Comparison of ENCODE assay signal across 19 cellular contexts in genomic region chr15:72488558-72488957, GRCh38.
"Had no signal": no experiment of that assay in that cellular context is flagged by ENCODE, and none has a peak within 500 bp of the region (broad histone marks: within the 10 kb centered on the region; RNA-seq: fewer than 3 reads in every experiment).

No MANE protein-coding gene starts in this region.

- ATAC-seq: activated CD4-positive, CD25-positive, alpha-beta regulatory T cell treated with anti-CD3 and anti-CD28 coated beads, Interleukin-2, amount 50 U/mL, for 24 hours; left ventricle myocardium superior; mucosa of descending colon; pancreas; right lobe of liver; stimulated activated memory B cell treated with anti-CD40 and anti-IgM and Interleukin-4, amounts not matched to agents 10 μg/mL and 1 μg/mL and 100 μg/mL, for 72 hours had no signal

- H3K27ac ChIP-seq: breast epithelium, neutrophil, pancreas, right lobe of liver, thoracic aorta had no signal

- H3K9me3 Mint-ChIP-seq: activated T-helper 1 cell treated with anti-CD3 and anti-CD28 coated beads, Interleukin-12 subunit alpha, Interleukin-12 subunit beta, Interleukin-2, Interleukin-4 antibody, amounts not matched to agents 30 ng/mL and 10 ng/mL and 1 ng/mL, durations not matched to agents 14 hours and 24 hours and 36 hours; dendritic cell treated with granulocyte-macrophage colony-stimulating factor and Interleukin-4, amounts not matched to agents 40 ng/mL and 50 ng/mL, for 4 days; naive B cell; stimulated activated memory B cell treated with anti-CD40 and anti-IgM and Interleukin-4, amounts not matched to agents 10 μg/mL and 1 μg/mL and 100 μg/mL, for 72 hours had no signal

- H3K27me3 Mint-ChIP-seq: dendritic cell treated with granulocyte-macrophage colony-stimulating factor and Interleukin-4, amounts not matched to agents 40 ng/mL and 50 ng/mL, for 4 days; naive B cell; stimulated activated memory B cell treated with anti-CD40 and anti-IgM and Interleukin-4, amounts not matched to agents 10 μg/mL and 1 μg/mL and 100 μg/mL, for 72 hours had no signal

- H3K27ac Mint-ChIP-seq: activated T-helper 1 cell treated with anti-CD3 and anti-CD28 coated beads, Interleukin-12 subunit alpha, Interleukin-12 subunit beta, Interleukin-2, Interleukin-4 antibody, amounts not matched to agents 30 ng/mL and 10 ng/mL and 1 ng/mL, durations not matched to agents 14 hours and 24 hours and 36 hours; dendritic cell treated with granulocyte-macrophage colony-stimulating factor and Interleukin-4, amounts not matched to agents 40 ng/mL and 50 ng/mL, for 4 days; stimulated activated memory B cell treated with anti-CD40 and anti-IgM and Interleukin-4, amounts not matched to agents 10 μg/mL and 1 μg/mL and 100 μg/mL, for 72 hours had no signal

- DNase-seq: activated naive CD4-positive, alpha-beta T cell; cerebellar nuclear complex; effector CD8-positive, alpha-beta T cell; left ventricle myocardium superior; mucosa of descending colon; naive B cell; pancreas; right lobe of liver; small intestine; stimulated activated CD4-positive, alpha-beta T cell treated with anti-CD3 and anti-CD28 coated beads, Interleukin-4, amount 100 ng/mL, for 24 hours; T-helper 1 cell; T1000 had no signal

- H3K4me3 Mint-ChIP-seq: activated T-helper 1 cell treated with anti-CD3 and anti-CD28 coated beads, Interleukin-12 subunit alpha, Interleukin-12 subunit beta, Interleukin-2, Interleukin-4 antibody, amounts not matched to agents 30 ng/mL and 10 ng/mL and 1 ng/mL, durations not matched to agents 14 hours and 24 hours and 36 hours; dendritic cell treated with granulocyte-macrophage colony-stimulating factor and Interleukin-4, amounts not matched to agents 40 ng/mL and 50 ng/mL, for 4 days; stimulated activated memory B cell treated with anti-CD40 and anti-IgM and Interleukin-4, amounts not matched to agents 10 μg/mL and 1 μg/mL and 100 μg/mL, for 72 hours had no signal
